ENCODE assay signal across 38 cellular contexts in the genomic region with DNA sequence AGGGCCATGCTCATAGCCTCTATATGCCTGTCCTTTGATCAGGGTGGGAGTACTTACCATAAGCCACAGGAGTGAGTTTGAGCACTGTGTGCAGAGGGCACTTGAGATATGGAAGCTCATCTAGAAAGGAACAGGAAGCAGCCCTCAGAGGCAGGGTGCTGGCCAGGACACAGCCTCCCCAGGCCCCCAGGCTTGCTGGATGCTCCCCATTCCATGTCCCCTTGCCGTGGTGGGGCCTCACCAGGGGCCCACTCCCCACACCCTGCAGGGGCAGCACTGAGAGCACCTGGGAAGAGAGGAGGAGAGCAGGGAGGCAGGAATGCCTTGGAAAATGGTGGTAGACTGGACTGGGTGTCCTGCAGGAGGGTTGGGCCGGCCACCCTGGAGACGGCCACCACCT. TPM values are rescaled to one million over a fixed set of nuclear protein-coding genes. Genes with fewer than 3 reads are reported as not detected.
"Had no signal": no experiment of that assay in that cellular context is flagged by ENCODE, and none has a peak within 500 bp of the region (broad histone marks: within the 10 kb centered on the region; RNA-seq: fewer than 3 reads in every experiment).

No MANE protein-coding gene starts in this region.

- H3K27ac ChIP-seq: KMS-11 had no signal

- H3K9me3 ChIP-seq: MG63 had no signal

- H3K4me3 ChIP-seq: MG63 had no signal

- DNase-seq: Karpas-422, Kasumi-1, MG63, MM.1S, MV-4-11, NCI-H1048, NCI-H1092, NCI-H1092 treated with DMSO at 0.1 percent for 48 hours, NCI-H1105, NCI-H1105 treated with DMSO at 0.1 percent for 48 hours, NCI-H1417, NCI-H1417 treated with DMSO at 0.1 percent for 48 hours, NCI-H1436, NCI-H1436 treated with DMSO at 0.1 percent for 48 hours, NCI-H146, NCI-H1694, NCI-H1694 treated with DMSO at 0.1 percent for 48 hours, NCI-H187, NCI-H187 treated with DMSO at 0.1 percent for 48 hours, NCI-H1930, NCI-H2029, NCI-H2029 treated with DMSO at 0.1 percent for 48 hours, NCI-H2081, NCI-H2081 treated with DMSO at 0.1 percent for 48 hours, NCI-H2107, NCI-H2171, NCI-H2171 treated with DMSO at 0.1 percent for 48 hours, NCI-H2227 treated with DMSO at 0.1 percent for 48 hours, NCI-H226, NCI-H345, NCI-H446, NCI-H446 treated with DMSO at 0.1 percent for 48 hours, NCI-H510A had no signal

- H3K27me3 ChIP-seq: MG63 had no signal

- H3K36me3 ChIP-seq: MG63 had no signal

- H3K9ac ChIP-seq: KMS-11 had no signal

RNA-seq across cellular contexts. Expression of a gene that starts 14.3 kb away (rescaled TPM):
- total RNA-seq: MCF 10A had no signal

RNA-seq across cellular contexts. Expression of a gene that starts 59.1 kb away (rescaled TPM):
- total RNA-seq: LHCN-M2, M059J, NCI-H460 had no signal
